Comparison of ENCODE assay signal across 1 cellular context in the genomic region with DNA sequence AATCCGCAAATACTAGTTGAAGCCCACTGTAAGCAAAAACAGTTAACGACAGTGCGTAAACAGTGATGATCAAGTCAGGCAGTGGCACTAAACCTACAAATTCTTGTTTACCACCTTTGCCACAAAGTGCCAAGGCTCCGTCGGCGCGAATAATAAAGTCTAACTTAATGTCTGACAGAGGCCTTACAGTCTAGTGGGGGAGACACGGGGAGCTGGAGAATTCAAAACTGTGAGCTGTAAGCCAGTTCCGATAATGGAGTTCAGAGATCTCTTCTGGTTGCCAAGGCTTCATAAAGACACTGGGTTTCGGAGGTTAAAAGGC.
TF ChIP-seq lines count a peak whose summit lies in the region.

No MANE protein-coding gene starts in this region.

TF ChIP-seq in endothelial cell of umbilical vein, 7 proteins besides CTCF, POLR2A, EP300 and RAD21:
- TF ChIP-seq EZH2 (IDR thresholded peaks at IDR 0.05; ENCODE audit: borderline replicate concordance, low read depth, low read length, severe bottlenecking), result no peak
- TF ChIP-seq GATA2 (IDR thresholded peaks at IDR 0.05; ENCODE audit: insufficient read depth, insufficient read length, low read depth, low read length), result no peak
- TF ChIP-seq JUN (IDR thresholded peaks at IDR 0.05; ENCODE audit: borderline replicate concordance, insufficient read depth, insufficient read length, low read depth), result no peak
- TF ChIP-seq, protein P1, sequence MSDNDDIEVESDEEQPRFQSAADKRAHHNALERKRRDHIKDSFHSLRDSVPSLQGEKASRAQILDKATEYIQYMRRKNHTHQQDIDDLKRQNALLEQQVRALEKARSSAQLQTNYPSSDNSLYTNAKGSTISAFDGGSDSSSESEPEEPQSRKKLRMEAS (IDR thresholded peaks at IDR 0.05; ENCODE audit: insufficient read depth, insufficient read length), result no peak
- no peak for TF ChIP-seq MYC (IDR thresholded peaks at IDR 0.05; ENCODE audit: low read depth, low read length)
- no peak for TF ChIP-seq POLR2AphosphoS5 (IDR thresholded peaks at IDR 0.05; ENCODE audit: insufficient read depth, low read depth, low read length)
- no peak for TF ChIP-seq FOS (IDR thresholded peaks at IDR 0.05; ENCODE audit: borderline replicate concordance, insufficient read depth, low read length)
